In genomic region chr22:48714231-48714630, GRCh38 we compare ENCODE assay signal across 22 cellular contexts.
DNase-seq lines count a peak whose midpoint lies in the region; ATAC-seq and TF ChIP-seq lines count a peak whose summit lies in the region.
"Had no signal": no experiment of that assay in that cellular context is flagged by ENCODE, and none has a peak within 500 bp of the region (broad histone marks: within the 10 kb centered on the region; RNA-seq: fewer than 3 reads in every experiment).

No MANE protein-coding gene starts in this region.

- peak; percentile 4 for DNase-seq in activated naive CD4-positive, alpha-beta T cell treated with anti-CD3 and anti-CD28 coated beads, Interleukin-2, amount 50 U/mL, for 16 hours
- DNase-seq in activated naive CD4-positive, alpha-beta T cell treated with anti-CD3 and anti-CD28 coated beads for 36 hours = no peak
- DNase-seq in RWPE2 (ENCODE audit: low spot score) (peak; percentile 23), neuronal stem cell (ENCODE audit: low spot score) (no peak), upper lobe of right lung (peak; percentile 51), OCI-M2 (lab: John Stamatoyannopoulos, UW; ENCODE audit: unreplicated experiment) (no peak)
- no peak for DNase-seq in stimulated activated effector memory CD8-positive, alpha-beta T cell treated with anti-CD3 and anti-CD28 coated beads, Interleukin-12 subunit alpha, Interleukin-12 subunit beta, amount 100 ng/mL, for 72 hours (ENCODE audit: low spot score in 2 of 2)
- DNase-seq: CD4-positive, CD25-positive, alpha-beta regulatory T cell; DMS153; DND-41; HCEC 1CT; MM.1S; NCI-H2029; NCI-H446 treated with DMSO at 0.1 percent for 48 hours; NCI-H526; NCI-H82; NK-92 treated with Interleukin-12 subunit alpha and Interleukin-12 subunit beta, amount 100 ng/mL, for 24 hours; RPMI8226; SIG-M5 had no signal

- H3K79me1 ChIP-seq in neuronal stem cell (ENCODE audit: low read depth, low read length) = peaks cover 5% of the 10 kb centered on the region

- CTCF ChIA-PET in activated naive CD4-positive, alpha-beta T cell treated with anti-CD3 and anti-CD28 coated beads for 36 hours (lab: Charles Lee) = no interaction called here

- no peak for ATAC-seq in RWPE2 (ENCODE audit: low read depth)
- ATAC-seq in upper lobe of right lung = no peak
- ATAC-seq in stimulated activated effector memory CD8-positive, alpha-beta T cell treated with anti-CD3 and anti-CD28 coated beads, Interleukin-12 subunit alpha, Interleukin-12 subunit beta, amount 100 ng/mL, for 72 hours = no peak

- H3K9me3 ChIP-seq in RWPE2 (ENCODE audit: severe bottlenecking) (no peaks in the 10 kb centered on the region), neuronal stem cell (replicated peaks in 1 of 2; ENCODE audit: control insufficient read depth in 2 of 2, insufficient read depth in 1 of 2, low read depth in 1 of 2, low read length in 2 of 2) (peaks cover 0 to 6% of the 10 kb centered on the region in 2 donors), upper lobe of right lung (no peaks in the 10 kb centered on the region)

- H3K27ac Mint-ChIP-seq in activated naive CD4-positive, alpha-beta T cell treated with anti-CD3 and anti-CD28 coated beads for 36 hours = no peak overlapping the region
- no peak overlapping the region for H3K27ac Mint-ChIP-seq in stimulated activated effector memory CD8-positive, alpha-beta T cell treated with anti-CD3 and anti-CD28 coated beads, Interleukin-12 subunit alpha, Interleukin-12 subunit beta, amount 100 ng/mL, for 72 hours
- H3K27ac Mint-ChIP-seq: CD4-positive, CD25-positive, alpha-beta regulatory T cell; IgD-negative memory B cell had no signal

- H3K4ac ChIP-seq in neuronal stem cell (ENCODE audit: low read length) = no peak overlapping the region

- no peak overlapping the region for H3K18ac ChIP-seq in neuronal stem cell (ENCODE audit: low read length)

- no peak overlapping the region for H2AK5ac ChIP-seq in neuronal stem cell (ENCODE audit: low read depth, low read length)

- TF ChIP-seq CTCF in RWPE2 (IDR thresholded peaks at IDR 0.05; ENCODE audit: poor library complexity, severe bottlenecking) (no peak), upper lobe of right lung (IDR thresholded peaks at IDR 0.05) (no peak)

- WGBS in neuronal stem cell (ENCODE audit: extremely low coverage in 2 of 2, insufficient read length in 2 of 2, insufficient replicate concordance in 1 of 2), 2 donors = no CpG with 5 or more reads among the region's 9 CpGs

- H3K27me3 Mint-ChIP-seq in activated naive CD4-positive, alpha-beta T cell treated with anti-CD3 and anti-CD28 coated beads for 36 hours (ENCODE audit: low read depth) = peaks cover 14% of the 10 kb centered on the region
- H3K27me3 Mint-ChIP-seq: CD4-positive, CD25-positive, alpha-beta regulatory T cell; IgD-negative memory B cell had no signal

- H3K27me3 ChIP-seq in RWPE2 (ENCODE audit: insufficient read depth, poor library complexity, severe bottlenecking) (no peaks in the 10 kb centered on the region), neuronal stem cell (ENCODE audit: control insufficient read depth in 3 of 3, insufficient read depth in 3 of 3, low read depth in 1 of 3, low read length in 3 of 3) (no peaks in the 10 kb centered on the region), upper lobe of right lung (no peaks in the 10 kb centered on the region)

- H3K4me2 ChIP-seq in neuronal stem cell (ENCODE audit: insufficient read depth, low read length, poor library complexity, severe bottlenecking) = no peak overlapping the region
- H3K4me2 ChIP-seq: KMS-11 had no signal

- peak overlapping the region; percentile 54 for H2BK5ac ChIP-seq in neuronal stem cell (ENCODE audit: low read length)

- no peak overlapping the region for H2BK120ac ChIP-seq in neuronal stem cell (ENCODE audit: low read depth, low read length)

- H3K14ac ChIP-seq in neuronal stem cell (ENCODE audit: low read length) = no peak overlapping the region

- H3K36me3 Mint-ChIP-seq in activated naive CD4-positive, alpha-beta T cell treated with anti-CD3 and anti-CD28 coated beads for 36 hours (ENCODE audit: low read depth) = no peaks in the 10 kb centered on the region
- H3K36me3 Mint-ChIP-seq in stimulated activated effector memory CD8-positive, alpha-beta T cell treated with anti-CD3 and anti-CD28 coated beads, Interleukin-12 subunit alpha, Interleukin-12 subunit beta, amount 100 ng/mL, for 72 hours = no peaks in the 10 kb centered on the region
- H3K36me3 Mint-ChIP-seq: CD4-positive, CD25-positive, alpha-beta regulatory T cell had no signal

- no peak overlapping the region for H3K4me3 ChIP-seq in RWPE2 (ENCODE audit: severe bottlenecking)
- no peak overlapping the region for H3K4me3 ChIP-seq in neuronal stem cell (ENCODE audit: low read length in 2 of 2)
- H3K4me3 ChIP-seq in upper lobe of right lung = no peak overlapping the region

- H2BK15ac ChIP-seq in neuronal stem cell (ENCODE audit: low read length) = no peak overlapping the region

- H3K9ac ChIP-seq in neuronal stem cell (ENCODE audit: low read depth, low read length, poor library complexity) = no peak overlapping the region
- H3K9ac ChIP-seq: KMS-11 had no signal

- H3K27ac ChIP-seq in RWPE2 (ENCODE audit: poor library complexity, severe bottlenecking) (no peak overlapping the region), neuronal stem cell (replicated peaks; ENCODE audit: low read length) (no peak overlapping the region), upper lobe of right lung (no peak overlapping the region)
- H3K27ac ChIP-seq: HL-60, KMS-11 had no signal

- no peaks in the 10 kb centered on the region for H3K4me1 Mint-ChIP-seq in activated naive CD4-positive, alpha-beta T cell treated with anti-CD3 and anti-CD28 coated beads for 36 hours (ENCODE audit: low read depth)
- no peaks in the 10 kb centered on the region for H3K4me1 Mint-ChIP-seq in stimulated activated effector memory CD8-positive, alpha-beta T cell treated with anti-CD3 and anti-CD28 coated beads, Interleukin-12 subunit alpha, Interleukin-12 subunit beta, amount 100 ng/mL, for 72 hours
- H3K4me1 Mint-ChIP-seq: CD4-positive, CD25-positive, alpha-beta regulatory T cell; IgD-negative memory B cell had no signal

- intact Hi-C loops in activated naive CD4-positive, alpha-beta T cell treated with anti-CD3 and anti-CD28 coated beads for 36 hours (cut with micrococcal nuclease) = no loop called here
- intact Hi-C loops in upper lobe of right lung (cut with DNase I) = no loop called here

- no peak overlapping the region for H3K4me3 Mint-ChIP-seq in activated naive CD4-positive, alpha-beta T cell treated with anti-CD3 and anti-CD28 coated beads for 36 hours
- H3K4me3 Mint-ChIP-seq in stimulated activated effector memory CD8-positive, alpha-beta T cell treated with anti-CD3 and anti-CD28 coated beads, Interleukin-12 subunit alpha, Interleukin-12 subunit beta, amount 100 ng/mL, for 72 hours = no peak overlapping the region
- H3K4me3 Mint-ChIP-seq: CD4-positive, CD25-positive, alpha-beta regulatory T cell; IgD-negative memory B cell had no signal

- no peaks in the 10 kb centered on the region for H3K4me1 ChIP-seq in RWPE2 (ENCODE audit: insufficient read depth, poor library complexity, severe bottlenecking)
- H3K4me1 ChIP-seq in neuronal stem cell (ENCODE audit: control insufficient read depth in 2 of 2, insufficient read depth in 1 of 2, low read depth in 1 of 2, low read length in 2 of 2) = peaks cover 0 to 10% of the 10 kb centered on the region in 2 donors
- H3K4me1 ChIP-seq in upper lobe of right lung = no peaks in the 10 kb centered on the region

- no peaks in the 10 kb centered on the region for H3K36me3 ChIP-seq in RWPE2 (ENCODE audit: low read depth)
- H3K36me3 ChIP-seq in neuronal stem cell (replicated peaks in 1 of 2; ENCODE audit: control insufficient read depth in 2 of 2, insufficient read depth in 2 of 2, low read length in 2 of 2) = peaks cover 0 to 8% of the 10 kb centered on the region in 2 donors
- no peaks in the 10 kb centered on the region for H3K36me3 ChIP-seq in upper lobe of right lung

- no peak overlapping the region for H4K91ac ChIP-seq in neuronal stem cell (ENCODE audit: low read depth, low read length, poor library complexity)

- no peak overlapping the region for H2BK12ac ChIP-seq in neuronal stem cell (ENCODE audit: low read length)

- H3K23ac ChIP-seq in neuronal stem cell (ENCODE audit: low read depth, low read length, poor library complexity) = peak overlapping the region; percentile 39

- no peak overlapping the region for H2AFZ ChIP-seq in neuronal stem cell (ENCODE audit: low read length)

- H4K8ac ChIP-seq in neuronal stem cell (ENCODE audit: low read depth, low read length) = no peak overlapping the region

- H3K9me3 Mint-ChIP-seq in activated naive CD4-positive, alpha-beta T cell treated with anti-CD3 and anti-CD28 coated beads for 36 hours = no peaks in the 10 kb centered on the region
- H3K9me3 Mint-ChIP-seq in stimulated activated effector memory CD8-positive, alpha-beta T cell treated with anti-CD3 and anti-CD28 coated beads, Interleukin-12 subunit alpha, Interleukin-12 subunit beta, amount 100 ng/mL, for 72 hours = no peaks in the 10 kb centered on the region

Comparison
In these comparisons a context has a peak if more than half of its experiments do, and no peak if none do; other contexts are left out.
1. DNase-seq: peak in activated naive CD4-positive, alpha-beta T cell treated with anti-CD3 and anti-CD28 coated beads, Interleukin-2, amount 50 U/mL, for 16 hours (single experiment), RWPE2 (single experiment) and upper lobe of right lung (single experiment); none in activated naive CD4-positive, alpha-beta T cell treated with anti-CD3 and anti-CD28 coated beads for 36 hours (single experiment), neuronal stem cell (single experiment), OCI-M2 (single experiment) and stimulated activated effector memory CD8-positive, alpha-beta T cell treated with anti-CD3 and anti-CD28 coated beads, Interleukin-12 subunit alpha, Interleukin-12 subunit beta, amount 100 ng/mL, for 72 hours (0 of 2).